In genomic region chr1:30777906-30778155, GRCh38 we compare ENCODE assay signal across 18 cellular contexts. TPM values are rescaled to one million over a fixed set of nuclear protein-coding genes. Genes with fewer than 3 reads are reported as not detected.
DNase-seq lines count a peak whose midpoint lies in the region; ATAC-seq, FAIRE-seq and TF ChIP-seq lines count a peak whose summit lies in the region.
"Had no signal": no experiment of that assay in that cellular context is flagged by ENCODE, and none has a peak within 500 bp of the region (broad histone marks: within the 10 kb centered on the region; RNA-seq: fewer than 3 reads in every experiment).

No MANE protein-coding gene starts in this region.

- no peak overlapping the region for H3K9ac ChIP-seq in H1 (replicated peaks in 1 of 4; ENCODE audit: extremely low read depth in 1 of 4, low read depth in 3 of 4, low read length in 3 of 4)
- H3K9ac ChIP-seq in neuronal stem cell (ENCODE audit: low read depth, low read length, poor library complexity), result no peak overlapping the region

- H2BK20ac ChIP-seq in H1 (ENCODE audit: low read length), result no peak overlapping the region

- no peak overlapping the region for H3K56ac ChIP-seq in H1 (replicated peaks; ENCODE audit: insufficient read length, low read depth, low read length)

- no peak overlapping the region for H3K23ac ChIP-seq in H1 (ENCODE audit: insufficient read length)
- peak overlapping the region; percentile 61 for H3K23ac ChIP-seq in neuronal stem cell (ENCODE audit: low read depth, low read length, poor library complexity)

- BruUV-seq in OCI-LY7 (replicated peaks; lab: Mats Ljungman, UMichigan), result no TSS peak

- no peak for ATAC-seq in GM18498 (IDR thresholded peaks at IDR 0.05; ENCODE audit: unreplicated experiment)
- ATAC-seq: natural killer cell had no signal

- H4K91ac ChIP-seq in H1 (replicated peaks; ENCODE audit: insufficient read length, low read length), result no peak overlapping the region
- H4K91ac ChIP-seq in neuronal stem cell (ENCODE audit: low read depth, low read length, poor library complexity), result no peak overlapping the region

- H3K4me2 ChIP-seq in OCI-LY7 (ENCODE audit: low read length), result no peak overlapping the region
- H3K4me2 ChIP-seq in H1 (ENCODE audit: insufficient read depth in 1 of 2, low read depth in 2 of 2, low read length in 2 of 2), result no peak overlapping the region
- H3K4me2 ChIP-seq in neuronal stem cell (ENCODE audit: insufficient read depth, low read length, poor library complexity, severe bottlenecking), result no peak overlapping the region

- no peak for TF ChIP-seq EP300 in H1 (IDR thresholded peaks at IDR 0.05; ENCODE audit: borderline replicate concordance in 1 of 2, low read depth in 2 of 2, low read length in 2 of 2)

- no peak overlapping the region for H3K4me3 ChIP-seq in OCI-LY7 (ENCODE audit: low read depth, low read length, poor library complexity, severe bottlenecking)
- no peak overlapping the region for H3K4me3 ChIP-seq in H1 (ENCODE audit: extremely low read depth in 1 of 4, insufficient read depth in 2 of 4, low read depth in 3 of 4, low read length in 4 of 4)
- H3K4me3 ChIP-seq in neuronal stem cell (ENCODE audit: low read length in 2 of 2), result no peak overlapping the region
- H3K4me3 ChIP-seq: coronary artery, esophagus muscularis mucosa, lung, tibial nerve had no signal

- intact Hi-C loops in OCI-LY7 (cut with micrococcal nuclease; ENCODE audit: unreplicated experiment), result loop anchor here (5.0 kb wide), 1 partner anchor 36 kb away; no protein-coding TSS in a partner anchor

- H3K18ac ChIP-seq in H1 (ENCODE audit: extremely low read depth, low read length) (no peak overlapping the region), neuronal stem cell (ENCODE audit: low read length) (no peak overlapping the region)

- H2AFZ ChIP-seq in OCI-LY7 (ENCODE audit: low read length), result no peak overlapping the region
- no peak overlapping the region for H2AFZ ChIP-seq in H1 (ENCODE audit: low read length)
- peak overlapping the region; percentile 13 for H2AFZ ChIP-seq in neuronal stem cell (ENCODE audit: low read length)

- no peak overlapping the region for H2BK120ac ChIP-seq in H1 (replicated peaks; ENCODE audit: low read depth, low read length)
- H2BK120ac ChIP-seq in neuronal stem cell (ENCODE audit: low read depth, low read length), result no peak overlapping the region

- POLR2A ChIA-PET in OCI-LY7 (lab: Charles Lee) (interaction anchor here (0.6 kb wide), 1 partner anchor 34 kb away, joined by 3 read pairs; no protein-coding TSS in a partner anchor), H1 (lab: Charles Lee; ENCODE audit: partially characterized antibody) (no interaction called here)

- H3K9me2 ChIP-seq in OCI-LY7 (ENCODE audit: insufficient read depth, low read length), result no peaks in the 10 kb centered on the region

- no peak overlapping the region for H2AK5ac ChIP-seq in H1 (ENCODE audit: low read depth, low read length)
- peak overlapping the region; percentile 0 for H2AK5ac ChIP-seq in neuronal stem cell (ENCODE audit: low read depth, low read length)

- H3K14ac ChIP-seq in H1 (ENCODE audit: insufficient read length) (no peak overlapping the region), neuronal stem cell (ENCODE audit: low read length) (no peak overlapping the region)

- H3K4ac ChIP-seq in H1 (replicated peaks; ENCODE audit: insufficient read length, low read depth, low read length) (no peak overlapping the region), neuronal stem cell (ENCODE audit: low read length) (no peak overlapping the region)

- 0 out of 2 replicates have a peak overlapping the region, but pooled peaks have one; percentile 50 for H2BK12ac ChIP-seq in H1 (ENCODE audit: low read depth, low read length)
- no peak overlapping the region for H2BK12ac ChIP-seq in neuronal stem cell (ENCODE audit: low read length)

- H3K23me2 ChIP-seq in H1 (ENCODE audit: low read depth, low read length), result no peaks in the 10 kb centered on the region

- DNase-seq in D721Med (ENCODE audit: insufficient read length, low spot score) (no peak), OCI-LY7 (ENCODE audit: low spot score) (no peak), H1 (ENCODE audit: low read depth in 1 of 2, low spot score in 2 of 2) (no peak), neuronal stem cell (ENCODE audit: low spot score) (no peak), DMS153 treated with DMSO at 0.1 percent for 48 hours (lab: John Stamatoyannopoulos, UW; ENCODE audit: unreplicated experiment) (no peak), globus pallidus (ENCODE audit: low spot score) (no peak)
- DNase-seq in activated CD8-positive, alpha-beta memory T cell treated with anti-CD3 and anti-CD28 coated beads, Interleukin-2, amount 50 U/mL, for 4 hours, result no peak
- DNase-seq: activated naive CD8-positive, alpha-beta T cell treated with anti-CD3 and anti-CD28 coated beads, Interleukin-2, amount 10 ng/mL, durations not matched to agents 7 days and 5 days; CD4-positive, alpha-beta T cell; natural killer cell; NCI-H187 had no signal

- peak; percentile 6 for TF ChIP-seq CTCF in D721Med (IDR thresholded peaks at IDR 0.05; ENCODE audit: insufficient read depth, missing control alignments)
- TF ChIP-seq CTCF in OCI-LY7 (conservative IDR thresholded peaks at IDR 0.05; ENCODE audit: low read length), result peak; percentile 54
- TF ChIP-seq CTCF in H1 (IDR thresholded peaks at IDR 0.05; ENCODE audit: control extremely low read depth in 1 of 3, insufficient read depth in 1 of 3, low read depth in 1 of 3, low read length in 3 of 3), result peak in 1 of 3 experiments; percentile 27; a peak in 2 of 4 replicates

- CTCF ChIA-PET in OCI-LY7 (lab: Charles Lee; ENCODE audit: unreplicated experiment) (interaction anchor here (1.0 to 2.9 kb wide), 3 partner anchors 37 to 58 kb away, joined by 4 to 61 read pairs (median 5); no protein-coding TSS in a partner anchor), H1 (lab: Charles Lee; ENCODE audit: partially characterized antibody) (interaction anchor here (0.7 to 51.2 kb wide), 8 partner anchors 9 to 144 kb away, joined by 3 to 1640 read pairs (median 15); partner anchors contain the start of genes LAPTM5, MATN1 and SDC3)

- H4K8ac ChIP-seq in H1 (ENCODE audit: extremely low read depth, insufficient read depth, low read length) (no peak overlapping the region), neuronal stem cell (ENCODE audit: low read depth, low read length) (no peak overlapping the region)

- WGBS in H1 (ENCODE audit: extremely low coverage in 1 of 2, insufficient coverage in 1 of 2, insufficient read length in 1 of 2, insufficient replicate concordance in 2 of 2, low coverage in 1 of 2, low lambda C conversion rate in 2 of 2, missing lambda C conversion rate in 1 of 2), 2 experiments, result 94% methylated on average over 4 of the region's 4 CpGs; no CpG with 5 or more reads in 1 of the 2 experiments
- WGBS in neuronal stem cell (ENCODE audit: extremely low coverage in 2 of 2, insufficient read length in 2 of 2, insufficient replicate concordance in 1 of 2), 2 donors, result no CpG with 5 or more reads among the region's 4 CpGs

- H2BK15ac ChIP-seq in H1 (ENCODE audit: low read length), result no peak overlapping the region
- peak overlapping the region; percentile 56 for H2BK15ac ChIP-seq in neuronal stem cell (ENCODE audit: low read length)

- H3K79me1 ChIP-seq in H1 (ENCODE audit: low read depth, low read length) (no peaks in the 10 kb centered on the region), neuronal stem cell (ENCODE audit: low read depth, low read length) (no peaks in the 10 kb centered on the region)

- H3K79me2 ChIP-seq in OCI-LY7 (ENCODE audit: insufficient read depth, low read depth, low read length), result no peaks in the 10 kb centered on the region
- H3K79me2 ChIP-seq in H1 (ENCODE audit: control insufficient read depth in 1 of 2, insufficient read depth in 2 of 2, low read length in 2 of 2), result no peaks in the 10 kb centered on the region

- no peaks in the 10 kb centered on the region for H3K9me3 ChIP-seq in OCI-LY7 (ENCODE audit: low read length)
- no peaks in the 10 kb centered on the region for H3K9me3 ChIP-seq in H1 (ENCODE audit: insufficient read depth in 2 of 2, low read depth in 1 of 2, low read length in 1 of 2)
- no peaks in the 10 kb centered on the region for H3K9me3 ChIP-seq in neuronal stem cell (replicated peaks in 1 of 2; ENCODE audit: control insufficient read depth in 2 of 2, insufficient read depth in 1 of 2, low read depth in 1 of 2, low read length in 2 of 2)
- H3K9me3 ChIP-seq: esophagus muscularis mucosa, tibial nerve had no signal

- no peak overlapping the region for H4K5ac ChIP-seq in H1 (ENCODE audit: insufficient read length, low read depth, low read length)

- H3K27ac ChIP-seq in OCI-LY7 (ENCODE audit: low read depth, low read length, poor library complexity, severe bottlenecking), result no peak overlapping the region
- H3K27ac ChIP-seq in H1 (ENCODE audit: low read depth, low read length), result no peak overlapping the region
- H3K27ac ChIP-seq in neuronal stem cell (replicated peaks; ENCODE audit: low read length), result no peak overlapping the region
- H3K27ac ChIP-seq: coronary artery, esophagus muscularis mucosa, tibial nerve had no signal

- no peak overlapping the region for H2BK5ac ChIP-seq in H1 (ENCODE audit: low read depth, low read length)
- H2BK5ac ChIP-seq in neuronal stem cell (ENCODE audit: low read length), result no peak overlapping the region

- no peak for TF ChIP-seq RAD21 in H1 (IDR thresholded peaks at IDR 0.05 in 1 of 2, conservative IDR thresholded peaks at IDR 0.05 in 1 of 2; ENCODE audit: low read depth in 2 of 2, low read length in 2 of 2)

- H3K27me3 ChIP-seq in H1 (replicated peaks in 1 of 4; ENCODE audit: control insufficient read depth in 3 of 4, extremely low read depth in 1 of 4, insufficient read depth in 3 of 4, low read length in 3 of 4) (no peaks in the 10 kb centered on the region), neuronal stem cell (ENCODE audit: control insufficient read depth in 3 of 3, insufficient read depth in 3 of 3, low read depth in 1 of 3, low read length in 3 of 3) (no peaks in the 10 kb centered on the region)
- H3K27me3 ChIP-seq: tibial nerve had no signal

- H4K20me1 ChIP-seq in OCI-LY7 (ENCODE audit: insufficient read depth, low read length) (no peaks in the 10 kb centered on the region), H1 (replicated peaks in 1 of 2; ENCODE audit: control insufficient read depth in 1 of 2, insufficient read depth in 2 of 2, low read length in 2 of 2) (no peaks in the 10 kb centered on the region)

- no peak for TF ChIP-seq POLR2A in H1 (IDR thresholded peaks at IDR 0.05; ENCODE audit: control extremely low read depth in 1 of 2, low read depth in 2 of 2, low read length in 2 of 2)

- FAIRE-seq in D721Med (lab: Jason Lieb, UNC) (no peak), H1 (lab: Jason Lieb, UNC) (no peak)

- peaks cover 12% of the 10 kb centered on the region for H3K4me1 ChIP-seq in OCI-LY7 (ENCODE audit: insufficient read depth, low read length, poor library complexity, severe bottlenecking)
- H3K4me1 ChIP-seq in H1 (replicated peaks in 1 of 4; ENCODE audit: control insufficient read depth in 3 of 4, insufficient read depth in 4 of 4, low read length in 3 of 4), result peaks cover 0 to 4% (median 2%) of the 10 kb centered on the region in 4 experiments; a peak in 4 of 7 replicates
- H3K4me1 ChIP-seq in neuronal stem cell (ENCODE audit: control insufficient read depth in 2 of 2, insufficient read depth in 1 of 2, low read depth in 1 of 2, low read length in 2 of 2), result peaks cover 10 to 16% of the 10 kb centered on the region in 2 donors

- H3K36me3 ChIP-seq in OCI-LY7 (ENCODE audit: insufficient read depth, low read length), result no peaks in the 10 kb centered on the region
- no peaks in the 10 kb centered on the region for H3K36me3 ChIP-seq in H1 (ENCODE audit: control insufficient read depth in 2 of 4, insufficient read depth in 4 of 4, low read length in 3 of 4)
- no peaks in the 10 kb centered on the region for H3K36me3 ChIP-seq in neuronal stem cell (replicated peaks in 1 of 2; ENCODE audit: control insufficient read depth in 2 of 2, insufficient read depth in 2 of 2, low read length in 2 of 2)
- H3K36me3 ChIP-seq: esophagus muscularis mucosa, tibial nerve had no signal

RNA-seq across cellular contexts. Expression of gene LAPTM5, which starts 20.3 kb away (rescaled TPM):
- total RNA-seq in OCI-LY7 (2014; rRNA removed; shearing (Covaris generic)), result 91.2 and 113 TPM in 2 replicates
- total RNA-seq in OCI-LY7 (2022), result 137 and 163 TPM in 2 replicates
- total RNA-seq in H1 (2021; fragmentation: NEBNext Ultra II Directional; extraction: Animal tissue kit (Norgen Biotek cat#: 25700)), result 0.37 and 0.52 TPM in 2 replicates
- polyA plus RNA-seq in H1 (2011; rRNA removed), result 0.77 and 1.4 TPM in 2 replicates
- 0.83 TPM for polyA plus RNA-seq in H1 (2011; cell fraction: cytosol; rRNA removed)
- polyA plus RNA-seq in H1 (2011; cell fraction: nucleus; rRNA removed), result 0.46 TPM
- 0.39 to 0.60 TPM (median 0.52 TPM) in 3 of 4 replicates, not detected in the other for polyA plus RNA-seq in H1 (2012, experiment 1 of 2)
- 0.18 TPM for polyA plus RNA-seq in H1 (2012, experiment 2 of 2)
- polyA plus RNA-seq in H1 (2013, experiment 1 of 2), result 0.57 TPM
- 0.99 TPM for polyA plus RNA-seq in H1 (2013, experiment 2 of 2)
- 1.0 and 1.1 TPM in 2 replicates for polyA minus RNA-seq in H1 (2011; rRNA and poly(A)+ RNA removed)
- polyA minus RNA-seq in H1 (2011; cell fraction: cytosol; rRNA and poly(A)+ RNA removed), result not detected
- 0.30 TPM for polyA minus RNA-seq in H1 (2011; cell fraction: nucleus; rRNA and poly(A)+ RNA removed)
- 0.15 TPM for polyA plus RNA-seq in neuronal stem cell (2013, experiment 1 of 2)
- polyA plus RNA-seq in neuronal stem cell (2013, experiment 2 of 2), result 0.10 TPM

RNA-seq across cellular contexts. Expression of gene MATN1, which starts 54.4 kb away (rescaled TPM):
- 0.18 and 0.28 TPM in 2 replicates for total RNA-seq in OCI-LY7 (2014; rRNA removed; shearing (Covaris generic))
- total RNA-seq in OCI-LY7 (2022), result 0.42 TPM in 1 of 2 replicates, not detected in the other
- 0.11 and 0.28 TPM in 2 replicates for total RNA-seq in H1 (2021; fragmentation: NEBNext Ultra II Directional; extraction: Animal tissue kit (Norgen Biotek cat#: 25700))
- 0.11 and 0.12 TPM in 2 replicates for polyA plus RNA-seq in H1 (2011; rRNA removed)
- polyA plus RNA-seq in H1 (2011; cell fraction: cytosol; rRNA removed), result 0.23 TPM
- polyA plus RNA-seq in H1 (2011; cell fraction: nucleus; rRNA removed), result 0.19 TPM
- 0.11 to 0.32 TPM (median 0.16 TPM) in 4 replicates for polyA plus RNA-seq in H1 (2012, experiment 1 of 2)
- not detected for polyA plus RNA-seq in H1 (2012, experiment 2 of 2)
- 0.08 TPM for polyA plus RNA-seq in H1 (2013, experiment 1 of 2)
- polyA plus RNA-seq in H1 (2013, experiment 2 of 2), result 0.11 TPM
- polyA minus RNA-seq in H1 (2011; rRNA and poly(A)+ RNA removed), result 0.13 and 0.24 TPM in 2 replicates
- not detected for polyA minus RNA-seq in H1 (2011; cell fraction: cytosol; rRNA and poly(A)+ RNA removed)
- polyA minus RNA-seq in H1 (2011; cell fraction: nucleus; rRNA and poly(A)+ RNA removed), result not detected
- polyA plus RNA-seq in neuronal stem cell (2013, experiment 1 of 2), result 0.04 TPM
- polyA plus RNA-seq in neuronal stem cell (2013, experiment 2 of 2), result 0.01 TPM
- total RNA-seq: esophagus muscularis mucosa; right cardiac atrium; T-helper 1 cell treated with Interleukin-12 subunit alpha and Interleukin-12 subunit beta and Interleukin-4 antibody, amounts not matched to agents 30 ng/mL and 1 ng/mL, for 36 hours; tibial nerve had no signal

Comparison
In these comparisons a context has a peak if more than half of its experiments do, and no peak if none do; other contexts are left out.
1. RNA of gene LAPTM5, which starts 20.3 kb away (total RNA-seq): 91.2 to 163 TPM in OCI-LY7; 0.37 to 0.52 TPM in H1; every median in the first group is over 10 times any median in the second.